8 cellular contexts compared by ENCODE assay signal in genomic region chr11:70204466-70204799, GRCh38. TPM values are rescaled to one million over a fixed set of nuclear protein-coding genes. Genes with fewer than 3 reads are reported as not detected.
DNase-seq lines count a peak whose midpoint lies in the region; ATAC-seq, FAIRE-seq and TF ChIP-seq lines count a peak whose summit lies in the region.

No MANE protein-coding gene starts in this region.

- H3K9me3 ChIP-seq in adrenal gland (replicated peaks in 1 of 3) (no peaks in the 10 kb centered on the region), liver (ENCODE audit: control insufficient read depth in 4 of 4, low read length in 3 of 4) (no peaks in the 10 kb centered on the region), tibial nerve (no peaks in the 10 kb centered on the region)

- H3K27ac ChIP-seq in adrenal gland = peak overlapping the region in 4 of 5 donors; percentile 75 to 98 (median 94)
- peak overlapping the region; percentile 91 to 97 for H3K27ac ChIP-seq in liver (ENCODE audit: low read depth in 1 of 2, low read length in 2 of 2)
- peak overlapping the region; percentile 7 to 92 (median 88) for H3K27ac ChIP-seq in tibial nerve

- H3K9ac ChIP-seq in liver (ENCODE audit: low read depth in 1 of 2, low read length in 2 of 2) = peak overlapping the region; percentile 40 to 93

- TF ChIP-seq RAD21 in liver (IDR thresholded peaks at IDR 0.05) = no peak

- H3K4me3 Mint-ChIP-seq in activated naive CD4-positive, alpha-beta T cell treated with anti-CD3 and anti-CD28 coated beads, Interleukin-2, amount 50 U/mL, for 24 hours = peak overlapping the region; percentile 97

- H3K36me3 Mint-ChIP-seq in activated naive CD4-positive, alpha-beta T cell treated with anti-CD3 and anti-CD28 coated beads, Interleukin-2, amount 50 U/mL, for 24 hours = peaks cover 15% of the 10 kb centered on the region

- H3K36me3 ChIP-seq in adrenal gland (replicated peaks in 1 of 2) (peaks cover 0 to 27% of the 10 kb centered on the region in 2 donors), liver (ENCODE audit: control insufficient read depth in 4 of 4, insufficient read depth in 3 of 4, low read depth in 1 of 4, low read length in 3 of 4) (peaks cover 0 to 17% (median 11%) of the 10 kb centered on the region in 4 donors), tibial nerve (peaks cover 0 to 36% (median 7%) of the 10 kb centered on the region in 3 donors)

- H3K4me1 ChIP-seq in adrenal gland (replicated peaks in 1 of 2) (peaks cover 12 to 30% of the 10 kb centered on the region in 2 donors), liver (ENCODE audit: control insufficient read depth in 4 of 4, insufficient read depth in 4 of 4, low read length in 3 of 4) (peaks cover 4 to 30% (median 14%) of the 10 kb centered on the region in 4 donors), tibial nerve (peaks cover 0 to 32% (median 19%) of the 10 kb centered on the region in 4 donors)

- FAIRE-seq in frontal cortex (lab: Jason Lieb, UNC) (no peak), GM12891 (lab: Jason Lieb, UNC) (no peak)

- intact Hi-C loops in adrenal gland (cut with DNase I) = no loop called here

- TF ChIP-seq EP300 in tibial nerve (IDR thresholded peaks at IDR 0.05) = no peak

- H3K27ac Mint-ChIP-seq in activated naive CD4-positive, alpha-beta T cell treated with anti-CD3 and anti-CD28 coated beads, Interleukin-2, amount 50 U/mL, for 24 hours = peak overlapping the region; percentile 97

- H3K27me3 ChIP-seq in adrenal gland = no peaks in the 10 kb centered on the region
- no peaks in the 10 kb centered on the region for H3K27me3 ChIP-seq in liver (ENCODE audit: control insufficient read depth in 4 of 4, insufficient read depth in 4 of 4, low read length in 3 of 4)
- no peaks in the 10 kb centered on the region for H3K27me3 ChIP-seq in tibial nerve

- H3K4me1 Mint-ChIP-seq in activated naive CD4-positive, alpha-beta T cell treated with anti-CD3 and anti-CD28 coated beads, Interleukin-2, amount 50 U/mL, for 24 hours = peaks cover 49% of the 10 kb centered on the region

- 38 to 46% (median 43%) methylated on average over 4 of the region's 4 CpGs for WGBS in adrenal gland, 4 donors
- 49% methylated on average over 4 of the region's 4 CpGs for WGBS in liver
- 37 to 40% methylated on average over 4 of the region's 4 CpGs for WGBS in tibial nerve, 2 donors

- no peak for DNase-seq in activated naive CD4-positive, alpha-beta T cell (lab: John Stamatoyannopoulos, UW)
- DNase-seq in adrenal gland (no peak), tibial nerve (ENCODE audit: low spot score in 2 of 2) (no peak), frontal cortex (ENCODE audit: low spot score in 2 of 2) (no peak), GM12891 (ENCODE audit: insufficient read length, low spot score) (no peak)

- TF ChIP-seq CTCF in adrenal gland (IDR thresholded peaks at IDR 0.05) = no peak
- TF ChIP-seq CTCF in liver (IDR thresholded peaks at IDR 0.05; ENCODE audit: low read depth, low read length, missing input control) = no peak
- no peak for TF ChIP-seq CTCF in tibial nerve (IDR thresholded peaks at IDR 0.05)

- TF ChIP-seq POLR2A in adrenal gland (IDR thresholded peaks at IDR 0.05) (no peak), tibial nerve (IDR thresholded peaks at IDR 0.05) (no peak), GM12891 (IDR thresholded peaks at IDR 0.05; ENCODE audit: low read depth, low read length) (no peak)

- H3K27me3 Mint-ChIP-seq in activated naive CD4-positive, alpha-beta T cell treated with anti-CD3 and anti-CD28 coated beads, Interleukin-2, amount 50 U/mL, for 24 hours = no peaks in the 10 kb centered on the region

- peak overlapping the region in 2 of 4 donors; percentile 66 to 84 for H3K4me3 ChIP-seq in adrenal gland
- peak overlapping the region; percentile 71 to 94 (median 92) for H3K4me3 ChIP-seq in liver (ENCODE audit: low read depth in 1 of 3, low read length in 3 of 3)
- peak overlapping the region; percentile 69 to 98 (median 92) for H3K4me3 ChIP-seq in tibial nerve

- no peak for ATAC-seq in GM21786 (IDR thresholded peaks at IDR 0.05; ENCODE audit: unreplicated experiment)

- no peaks in the 10 kb centered on the region for H3K9me3 Mint-ChIP-seq in activated naive CD4-positive, alpha-beta T cell treated with anti-CD3 and anti-CD28 coated beads, Interleukin-2, amount 50 U/mL, for 24 hours

TF ChIP-seq in liver, 16 proteins besides CTCF, POLR2A, EP300 and RAD21 (continues in another document):
- no peak for TF ChIP-seq TAF1 (conservative IDR thresholded peaks at IDR 0.05)
- TF ChIP-seq, protein P1, sequence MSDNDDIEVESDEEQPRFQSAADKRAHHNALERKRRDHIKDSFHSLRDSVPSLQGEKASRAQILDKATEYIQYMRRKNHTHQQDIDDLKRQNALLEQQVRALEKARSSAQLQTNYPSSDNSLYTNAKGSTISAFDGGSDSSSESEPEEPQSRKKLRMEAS (IDR thresholded peaks at IDR 0.05) = no peak
- TF ChIP-seq NR2F2 (IDR thresholded peaks at IDR 0.05) = no peak
- TF ChIP-seq JUND (IDR thresholded peaks at IDR 0.05) = no peak
- no peak for TF ChIP-seq FOXA2 (IDR thresholded peaks at IDR 0.05)
- TF ChIP-seq EGR1 (IDR thresholded peaks at IDR 0.05; ENCODE audit: low read depth in 2 of 2) = no peak
- TF ChIP-seq SP1 (IDR thresholded peaks at IDR 0.05) = no peak
- TF ChIP-seq GABPA (IDR thresholded peaks at IDR 0.05 in 1 of 2, conservative IDR thresholded peaks at IDR 0.05 in 1 of 2) = no peak
- no peak for TF ChIP-seq YY1 (IDR thresholded peaks at IDR 0.05)
- TF ChIP-seq RXRA (IDR thresholded peaks at IDR 0.05) = no peak
- TF ChIP-seq HNF4A (conservative IDR thresholded peaks at IDR 0.05) = no peak

TF ChIP-seq in GM12891, 5 proteins besides CTCF, POLR2A, EP300 and RAD21:
- TF ChIP-seq POU2F2 (IDR thresholded peaks at IDR 0.05; ENCODE audit: low read depth, low read length) = no peak
- no peak for TF ChIP-seq PAX5 (IDR thresholded peaks at IDR 0.05; ENCODE audit: insufficient read depth, low read length, severe bottlenecking)
- no peak for TF ChIP-seq SPI1 (IDR thresholded peaks at IDR 0.05; ENCODE audit: low read depth, low read length)
- TF ChIP-seq POLR2AphosphoS5 (IDR thresholded peaks at IDR 0.05; ENCODE audit: low read depth, low read length) = no peak
- no peak for TF ChIP-seq TAF1 (IDR thresholded peaks at IDR 0.05; ENCODE audit: low read depth, low read length)

RNA-seq across cellular contexts. Expression of gene FADD, which starts 1.3 kb away (rescaled TPM):
- 10 to 100 TPM; 15.7 to 37.9 (median 26.2) TPM for total RNA-seq in adrenal gland
- polyA plus RNA-seq in adrenal gland = 10 to 100 TPM in 1 of 3 donors, 1 to 10 TPM in 2; 8.9 to 34.0 (median 9.2) TPM
- 10 to 100 TPM; 14.0 to 17.3 TPM for total RNA-seq in liver
- 10 to 100 TPM in 1 of 2 donors, 1 to 10 TPM in 1; 1.8 to 15.6 TPM for polyA plus RNA-seq in liver
- total RNA-seq in tibial nerve = 10 to 100 TPM; 23.9 to 34.5 (median 25.1) TPM
- total RNA-seq in frontal cortex = 20.0 TPM
- polyA plus RNA-seq in GM12891 (2012; ENCODE audit: low read depth, missing spikeins) = 15.2 TPM
